Comparison of ENCODE assay signal across 1 cellular context in the genomic region with DNA sequence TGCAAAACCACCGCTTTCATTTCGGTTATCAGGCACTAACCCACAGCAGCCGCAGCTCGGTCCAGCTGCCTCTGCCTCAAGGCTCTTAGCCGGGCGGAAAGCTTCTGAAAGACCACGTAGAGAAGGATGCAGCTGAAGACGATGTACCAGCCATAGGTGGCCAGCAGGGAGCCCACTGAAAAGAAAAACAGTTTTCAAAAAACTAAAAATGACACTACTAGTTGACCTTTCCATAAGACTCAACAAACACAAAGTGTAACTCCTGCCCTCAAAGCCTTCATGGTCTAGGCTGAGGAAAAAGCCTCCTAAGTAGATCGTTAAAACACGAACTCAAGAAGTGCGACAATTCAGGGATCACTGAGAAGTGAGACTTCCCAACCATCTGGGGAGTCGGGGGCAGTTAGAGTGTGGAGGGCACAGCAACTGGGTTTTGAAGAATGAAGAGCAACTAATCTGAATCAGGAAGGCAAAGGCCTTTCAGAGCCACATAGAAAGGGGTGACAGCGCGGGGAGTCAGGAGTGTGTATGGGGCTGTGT.
TF ChIP-seq lines count a peak whose summit lies in the region.

No MANE protein-coding gene starts in this region.

TF ChIP-seq in GM23338, 12 proteins besides CTCF, POLR2A, EP300 and RAD21 (continued from another document):
- TF ChIP-seq, protein P1, sequence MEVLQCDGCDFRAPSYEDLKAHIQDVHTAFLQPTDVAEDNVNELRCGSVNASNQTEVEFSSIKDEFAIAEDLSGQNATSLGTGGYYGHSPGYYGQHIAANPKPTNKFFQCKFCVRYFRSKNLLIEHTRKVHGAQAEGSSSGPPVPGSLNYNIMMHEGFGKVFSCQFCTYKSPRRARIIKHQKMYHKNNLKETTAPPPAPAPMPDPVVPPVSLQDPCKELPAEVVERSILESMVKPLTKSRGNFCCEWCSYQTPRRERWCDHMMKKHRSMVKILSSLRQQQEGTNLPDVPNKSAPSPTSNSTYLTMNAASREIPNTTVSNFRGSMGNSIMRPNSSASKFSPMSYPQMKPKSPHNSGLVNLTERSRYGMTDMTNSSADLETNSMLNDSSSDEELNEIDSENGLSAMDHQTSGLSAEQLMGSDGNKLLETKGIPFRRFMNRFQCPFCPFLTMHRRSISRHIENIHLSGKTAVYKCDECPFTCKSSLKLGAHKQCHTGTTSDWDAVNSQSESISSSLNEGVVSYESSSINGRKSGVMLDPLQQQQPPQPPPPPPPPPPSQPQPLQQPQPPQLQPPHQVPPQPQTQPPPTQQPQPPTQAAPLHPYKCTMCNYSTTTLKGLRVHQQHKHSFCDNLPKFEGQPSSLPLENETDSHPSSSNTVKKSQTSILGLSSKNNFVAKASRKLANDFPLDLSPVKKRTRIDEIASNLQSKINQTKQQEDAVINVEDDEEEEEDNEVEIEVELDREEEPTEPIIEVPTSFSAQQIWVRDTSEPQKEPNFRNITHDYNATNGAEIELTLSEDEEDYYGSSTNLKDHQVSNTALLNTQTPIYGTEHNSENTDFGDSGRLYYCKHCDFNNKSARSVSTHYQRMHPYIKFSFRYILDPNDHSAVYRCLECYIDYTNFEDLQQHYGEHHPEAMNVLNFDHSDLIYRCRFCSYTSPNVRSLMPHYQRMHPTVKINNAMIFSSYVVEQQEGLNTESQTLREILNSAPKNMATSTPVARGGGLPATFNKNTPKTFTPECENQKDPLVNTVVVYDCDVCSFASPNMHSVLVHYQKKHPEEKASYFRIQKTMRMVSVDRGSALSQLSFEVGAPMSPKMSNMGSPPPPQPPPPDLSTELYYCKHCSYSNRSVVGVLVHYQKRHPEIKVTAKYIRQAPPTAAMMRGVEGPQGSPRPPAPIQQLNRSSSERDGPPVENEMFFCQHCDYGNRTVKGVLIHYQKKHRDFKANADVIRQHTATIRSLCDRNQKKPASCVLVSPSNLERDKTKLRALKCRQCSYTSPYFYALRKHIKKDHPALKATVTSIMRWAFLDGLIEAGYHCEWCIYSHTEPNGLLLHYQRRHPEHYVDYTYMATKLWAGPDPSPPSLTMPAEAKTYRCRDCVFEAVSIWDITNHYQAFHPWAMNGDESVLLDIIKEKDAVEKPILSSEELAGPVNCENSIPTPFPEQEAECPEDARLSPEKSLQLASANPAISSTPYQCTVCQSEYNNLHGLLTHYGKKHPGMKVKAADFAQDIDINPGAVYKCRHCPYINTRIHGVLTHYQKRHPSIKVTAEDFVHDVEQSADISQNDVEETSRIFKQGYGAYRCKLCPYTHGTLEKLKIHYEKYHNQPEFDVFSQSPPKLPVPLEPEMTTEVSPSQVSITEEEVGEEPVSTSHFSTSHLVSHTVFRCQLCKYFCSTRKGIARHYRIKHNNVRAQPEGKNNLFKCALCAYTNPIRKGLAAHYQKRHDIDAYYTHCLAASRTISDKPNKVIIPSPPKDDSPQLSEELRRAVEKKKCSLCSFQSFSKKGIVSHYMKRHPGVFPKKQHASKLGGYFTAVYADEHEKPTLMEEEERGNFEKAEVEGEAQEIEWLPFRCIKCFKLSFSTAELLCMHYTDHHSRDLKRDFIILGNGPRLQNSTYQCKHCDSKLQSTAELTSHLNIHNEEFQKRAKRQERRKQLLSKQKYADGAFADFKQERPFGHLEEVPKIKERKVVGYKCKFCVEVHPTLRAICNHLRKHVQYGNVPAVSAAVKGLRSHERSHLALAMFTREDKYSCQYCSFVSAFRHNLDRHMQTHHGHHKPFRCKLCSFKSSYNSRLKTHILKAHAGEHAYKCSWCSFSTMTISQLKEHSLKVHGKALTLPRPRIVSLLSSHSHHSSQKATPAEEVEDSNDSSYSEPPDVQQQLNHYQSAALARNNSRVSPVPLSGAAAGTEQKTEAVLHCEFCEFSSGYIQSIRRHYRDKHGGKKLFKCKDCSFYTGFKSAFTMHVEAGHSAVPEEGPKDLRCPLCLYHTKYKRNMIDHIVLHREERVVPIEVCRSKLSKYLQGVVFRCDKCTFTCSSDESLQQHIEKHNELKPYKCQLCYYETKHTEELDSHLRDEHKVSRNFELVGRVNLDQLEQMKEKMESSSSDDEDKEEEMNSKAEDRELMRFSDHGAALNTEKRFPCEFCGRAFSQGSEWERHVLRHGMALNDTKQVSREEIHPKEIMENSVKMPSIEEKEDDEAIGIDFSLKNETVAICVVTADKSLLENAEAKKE (CRISPR knock-in tag; IDR thresholded peaks at IDR 0.05) = no peak
- TF ChIP-seq, protein P2, sequence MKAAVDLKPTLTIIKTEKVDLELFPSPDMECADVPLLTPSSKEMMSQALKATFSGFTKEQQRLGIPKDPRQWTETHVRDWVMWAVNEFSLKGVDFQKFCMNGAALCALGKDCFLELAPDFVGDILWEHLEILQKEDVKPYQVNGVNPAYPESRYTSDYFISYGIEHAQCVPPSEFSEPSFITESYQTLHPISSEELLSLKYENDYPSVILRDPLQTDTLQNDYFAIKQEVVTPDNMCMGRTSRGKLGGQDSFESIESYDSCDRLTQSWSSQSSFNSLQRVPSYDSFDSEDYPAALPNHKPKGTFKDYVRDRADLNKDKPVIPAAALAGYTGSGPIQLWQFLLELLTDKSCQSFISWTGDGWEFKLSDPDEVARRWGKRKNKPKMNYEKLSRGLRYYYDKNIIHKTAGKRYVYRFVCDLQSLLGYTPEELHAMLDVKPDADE (IDR thresholded peaks at IDR 0.05) = no peak
- TF ChIP-seq JUNB (IDR thresholded peaks at IDR 0.05; ENCODE audit: unreplicated experiment) = no peak
